In the genomic region with DNA sequence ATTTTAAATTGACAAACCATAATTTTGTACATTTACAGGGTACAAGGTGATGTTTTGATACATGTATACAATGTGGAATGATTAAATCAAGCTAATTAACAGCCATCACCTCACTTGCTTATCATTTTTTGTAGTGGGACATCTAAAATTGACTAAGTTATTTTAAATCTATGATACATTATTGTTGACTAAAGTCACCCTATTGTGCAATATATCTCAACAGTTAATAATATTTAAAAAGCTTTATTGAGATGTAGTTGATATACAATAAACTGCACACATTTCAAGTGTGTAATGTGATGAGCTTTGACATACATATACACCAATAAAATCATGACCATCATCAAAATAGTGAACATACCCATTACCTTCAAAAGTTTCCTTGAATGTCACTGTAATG, we compare ENCODE assay signal across 6 cellular contexts.
"Had no signal": no experiment of that assay in that cellular context is flagged by ENCODE, and none has a peak within 500 bp of the region (broad histone marks: within the 10 kb centered on the region; RNA-seq: fewer than 3 reads in every experiment).

No MANE protein-coding gene starts in this region.

- DNase-seq: GDM1, GF-D8 had no signal

- H3K4me3 ChIP-seq: GM12878 had no signal

- FAIRE-seq: GM12878, GM12891, GM18507, GM19239 had no signal

- ATAC-seq: GM12878 had no signal
